27 cellular contexts compared by ENCODE assay signal in genomic region chr2:240168041-240168440, GRCh38. TPM values are rescaled to one million over a fixed set of nuclear protein-coding genes. Genes with fewer than 3 reads are reported as not detected.
"Had no signal": no experiment of that assay in that cellular context is flagged by ENCODE, and none has a peak within 500 bp of the region (broad histone marks: within the 10 kb centered on the region; RNA-seq: fewer than 3 reads in every experiment).

No MANE protein-coding gene starts in this region.

- H3K9me3 ChIP-seq: colonic mucosa, heart right ventricle, left ventricle myocardium inferior, pancreas, prostate gland, right lobe of liver, uterus had no signal

- ATAC-seq: esophagus mucosa; heart right ventricle; left cardiac atrium; naive thymus-derived CD4-positive, alpha-beta T cell; pancreas; right lobe of liver had no signal

- H3K36me3 ChIP-seq: colonic mucosa, heart right ventricle, left ventricle myocardium inferior, pancreas, prostate gland, right lobe of liver, uterus had no signal

- H3K9me3 Mint-ChIP-seq: immature natural killer cell, neural crest cell had no signal

- H3K4me3 ChIP-seq: colonic mucosa, heart right ventricle, left ventricle myocardium inferior, pancreas, prostate gland, right lobe of liver, skin epidermis, uterus had no signal

- H3K27ac ChIP-seq: colonic mucosa, heart right ventricle, left ventricle myocardium inferior, pancreas, prostate gland, right lobe of liver, skin epidermis, uterus had no signal

- DNase-seq: cerebellar nuclear complex; colonic mucosa; dermis blood vessel endothelial cell; effector CD4-positive, alpha-beta T cell; heart right ventricle; immature natural killer cell; left cardiac atrium; left ventricle myocardium inferior; mammary epithelial cell; naive thymus-derived CD4-positive, alpha-beta T cell; nucleus accumbens; stimulated activated CD4-positive, alpha-beta T cell treated with anti-CD3 and anti-CD28 coated beads, Interleukin-12 subunit alpha, Interleukin-12 subunit beta, amount 100 ng/mL, for 4 hours; stimulated activated naive CD4-positive, alpha-beta T cell treated with Interleukin-2 at 50 U/mL for 16 hours; trophoblast cell; uterus had no signal

- H3K4me1 ChIP-seq: colonic mucosa, heart right ventricle, left ventricle myocardium inferior, pancreas, prostate gland, right lobe of liver, uterus had no signal

- H3K4me3 Mint-ChIP-seq: immature natural killer cell; naive thymus-derived CD4-positive, alpha-beta T cell; neural crest cell had no signal

- H3K4me1 Mint-ChIP-seq: immature natural killer cell; naive thymus-derived CD4-positive, alpha-beta T cell had no signal

- H3K27me3 ChIP-seq: colonic mucosa, pancreas, right lobe of liver, uterus had no signal

- H3K27ac Mint-ChIP-seq: immature natural killer cell; naive thymus-derived CD4-positive, alpha-beta T cell had no signal

- H3K36me3 Mint-ChIP-seq: immature natural killer cell; naive thymus-derived CD4-positive, alpha-beta T cell had no signal

RNA-seq across cellular contexts. Expression of gene OTOS, which starts 27.6 kb away (rescaled TPM):
- total RNA-seq: cardiac septum; colonic mucosa; dermis blood vessel endothelial cell; esophagus mucosa; fibroblast of lung; glomerular endothelial cell; heart right ventricle; left cardiac atrium; left ventricle myocardium inferior; mammary epithelial cell; mesenteric fat pad; mononuclear cell; naive thymus-derived CD4-positive, alpha-beta T cell; neural crest cell; pancreas; prostate gland; renal cortical epithelial cell; right lobe of liver; uterus had no signal
